Comparison of ENCODE assay signal across 20 cellular contexts in genomic region chr3:49700014-49700413, GRCh38. TPM values are rescaled to one million over a fixed set of nuclear protein-coding genes. Genes with fewer than 3 reads are reported as not detected.
DNase-seq lines count a peak whose midpoint lies in the region; ATAC-seq, FAIRE-seq and TF ChIP-seq lines count a peak whose summit lies in the region.
"Had no signal": no experiment of that assay in that cellular context is flagged by ENCODE, and none has a peak within 500 bp of the region (broad histone marks: within the 10 kb centered on the region; RNA-seq: fewer than 3 reads in every experiment).

No MANE protein-coding gene starts in this region.

- no peaks in the 10 kb centered on the region for H3K4me1 ChIP-seq in HepG2 (ENCODE audit: insufficient read depth, low read length)

- no peaks in the 10 kb centered on the region for H3K4me1 Mint-ChIP-seq in nephron progenitor cell

- CTCF ChIA-PET in HepG2 (lab: Yijun Ruan, JAX; ENCODE audit: low intra/inter-chr PET ratio, low total read pairs) = no interaction called here

- no peak overlapping the region for H3K4me2 ChIP-seq in HepG2 (ENCODE audit: low read depth, low read length)

- BruUV-seq in HepG2 (replicated peaks; lab: Mats Ljungman, UMichigan) = no TSS peak

- ATAC-seq in Right ventricle myocardium inferior (no peak), left ventricle myocardium superior (no peak), HepG2 (no peak)
- ATAC-seq: HCT116 had no signal

- in situ Hi-C loops in HepG2 (cut with HindIII; ENCODE audit: extremely low pct_ligation_motif_present, low pct_unique_long_range_greater_than_20kb) = loop anchor here (5.0 kb wide), 2 partner anchors 137 to 207 kb away; no protein-coding TSS in a partner anchor

- TF ChIP-seq EP300 in HepG2 (IDR thresholded peaks at IDR 0.05; ENCODE audit: low read depth in 2 of 2, low read length in 2 of 2) (no peak), HepG2 (CRISPR knock-in tag; IDR thresholded peaks at IDR 0.05; ENCODE audit: borderline replicate concordance) (no peak)

- no peak overlapping the region for H3K27ac ChIP-seq in HepG2 (ENCODE audit: extremely low read length, insufficient read depth, low read length)
- H3K27ac ChIP-seq: 22Rv1 had no signal

- no peaks in the 10 kb centered on the region for H3K27me3 Mint-ChIP-seq in nephron progenitor cell (ENCODE audit: low read depth, poor library complexity)
- H3K27me3 Mint-ChIP-seq: CD4-positive, alpha-beta T cell had no signal

- no peak overlapping the region for H2AFZ ChIP-seq in HepG2 (ENCODE audit: low read length)

- no peaks in the 10 kb centered on the region for H3K9me3 Mint-ChIP-seq in nephron progenitor cell
- H3K9me3 Mint-ChIP-seq: CD4-positive, alpha-beta T cell had no signal

- no peak for TF ChIP-seq CTCF in nephron progenitor cell (IDR thresholded peaks at IDR 0.05)
- no peak for TF ChIP-seq CTCF in HepG2 (CRISPR knock-in tag; IDR thresholded peaks at IDR 0.05)
- no peak for TF ChIP-seq CTCF in D721Med (IDR thresholded peaks at IDR 0.05; ENCODE audit: insufficient read depth, missing control alignments)

- no peaks in the 10 kb centered on the region for H3K36me3 Mint-ChIP-seq in nephron progenitor cell (ENCODE audit: low read depth)

- WGBS in HepG2 (ENCODE audit: low lambda C conversion rate) = 95% methylated on average over 4 of the region's 8 CpGs

- no peak overlapping the region for H3K4me3 ChIP-seq in HepG2 (replicated peaks in 1 of 3; ENCODE audit: insufficient read depth in 1 of 3, low read depth in 2 of 3, low read length in 3 of 3)

- TF ChIP-seq RAD21 in HepG2 (CRISPR knock-in tag; IDR thresholded peaks at IDR 0.05) = no peak

- no peaks in the 10 kb centered on the region for H4K20me1 ChIP-seq in HepG2 (ENCODE audit: insufficient read depth, low read length)

- H3K36me3 ChIP-seq in HepG2 (replicated peaks in 1 of 2; ENCODE audit: control insufficient read depth in 1 of 2, insufficient read depth in 2 of 2, low read length in 2 of 2) = peaks cover 38 to 73% of the 10 kb centered on the region in 2 experiments

- no peaks in the 10 kb centered on the region for H3K79me2 ChIP-seq in HepG2 (ENCODE audit: insufficient read depth, low read length)

- H3K27me3 ChIP-seq in HepG2 (ENCODE audit: control insufficient read depth in 1 of 2, insufficient read depth in 2 of 2, low read length in 2 of 2) = no peaks in the 10 kb centered on the region

- peak overlapping the region; percentile 43 for H3K27ac Mint-ChIP-seq in nephron progenitor cell
- H3K27ac Mint-ChIP-seq: CD4-positive, alpha-beta T cell had no signal

- DNase-seq in Right ventricle myocardium inferior (ENCODE audit: missing footprints) = peak; percentile 67
- no peak for DNase-seq in left ventricle myocardium superior
- no peak for DNase-seq in nephron progenitor cell
- no peak for DNase-seq in urothelium cell line (ENCODE audit: low spot score)
- DNase-seq in HepG2 (ENCODE audit: low spot score) = no peak
- DNase-seq in D721Med (ENCODE audit: insufficient read length, low spot score) = no peak
- DNase-seq: AML-193; C1 segment of cervical spinal cord; Calu3; CD4-positive, alpha-beta T cell; DMS153; DMS79 treated with DMSO at 0.1 percent for 48 hours; EL had no signal

- POLR2A ChIA-PET in HepG2 (lab: Yijun Ruan, JAX) = no interaction called here

- peak in 1 of 2 experiments; percentile 33; a peak in 1 of 4 replicates for TF ChIP-seq POLR2A in HepG2 (IDR thresholded peaks at IDR 0.05; ENCODE audit: insufficient read depth in 1 of 2, low read depth in 2 of 2, low read length in 2 of 2)

- no peak overlapping the region for H3K9ac ChIP-seq in HepG2 (ENCODE audit: insufficient read depth, low read depth, low read length)

- no peak overlapping the region for H3K4me3 Mint-ChIP-seq in nephron progenitor cell
- H3K4me3 Mint-ChIP-seq: CD4-positive, alpha-beta T cell had no signal

- intact Hi-C loops in Right ventricle myocardium inferior (cut with DNase I) (no loop called here), left ventricle myocardium superior (cut with micrococcal nuclease) (no loop called here), HepG2 (cut with micrococcal nuclease; ENCODE audit: unreplicated experiment) (no loop called here)

- no peaks in the 10 kb centered on the region for H3K9me3 ChIP-seq in HepG2 (ENCODE audit: low read length)

- FAIRE-seq in urothelium cell line (lab: Jason Lieb, UNC) = peak; percentile 9
- no peak for FAIRE-seq in HepG2 (lab: Jason Lieb, UNC)
- no peak for FAIRE-seq in D721Med (lab: Jason Lieb, UNC)
- FAIRE-seq: G401.6, GM12892, GM19239, H54, HTR-8/SVneo had no signal

RNA-seq across cellular contexts. Expression of gene RNF123, which starts 10.7 kb away (rescaled TPM):
- total RNA-seq in Right ventricle myocardium inferior (46.1 TPM), left ventricle myocardium superior (45.3 TPM), HepG2 (2016; rRNA removed; fragmentation: Illumina TruSeq; extraction: Trizol) (16.1 and 29.9 TPM in 2 replicates)
- 7.6 and 8.9 TPM in 2 replicates for total RNA-seq in HepG2 (2016; cell fraction: cytosol; rRNA removed; fragmentation: Illumina TruSeq; extraction: Trizol; ENCODE audit: low read depth)
- 12.8 and 27.1 TPM in 2 replicates for total RNA-seq in HepG2 (2016; cell fraction: insoluble cytoplasmic fraction; rRNA removed; fragmentation: Illumina TruSeq; extraction: Trizol)
- 10.8 and 12.7 TPM in 2 replicates for total RNA-seq in HepG2 (2016; cell fraction: membrane; rRNA removed; fragmentation: Illumina TruSeq; extraction: Trizol)
- total RNA-seq in HepG2 (2016; cell fraction: nucleus; rRNA removed; fragmentation: Illumina TruSeq; extraction: Trizol) = 28.7 and 34.7 TPM in 2 replicates
- polyA plus RNA-seq in HepG2 (2011; rRNA removed) = 82.2 and 91.9 TPM in 2 replicates
- polyA plus RNA-seq in HepG2 (2011; cell fraction: cytosol; rRNA removed) = 37.9 and 55.2 TPM in 2 replicates
- polyA plus RNA-seq in HepG2 (2011; cell fraction: nucleus; rRNA removed) = 455 and 594 TPM in 2 replicates
- polyA plus RNA-seq in HepG2 (2012) = 27.9 and 34.2 TPM in 2 replicates
- 8.1 and 10.5 TPM in 2 replicates for polyA plus RNA-seq in HepG2 (2016; cell fraction: cytosol; fragmentation: Illumina TruSeq; extraction: Trizol; ENCODE audit: low read depth)
- polyA plus RNA-seq in HepG2 (2016; cell fraction: insoluble cytoplasmic fraction; fragmentation: Illumina TruSeq; extraction: Trizol; ENCODE audit: low read depth) = 17.1 and 25.1 TPM in 2 replicates
- 14.9 and 15.8 TPM in 2 replicates for polyA plus RNA-seq in HepG2 (2016; cell fraction: membrane; fragmentation: Illumina TruSeq; extraction: Trizol; ENCODE audit: low read depth)
- polyA plus RNA-seq in HepG2 (2016; cell fraction: nucleus; fragmentation: Illumina TruSeq; extraction: Trizol; ENCODE audit: insufficient read depth, low read depth) = 108 and 116 TPM in 2 replicates
- 88.9 and 105 TPM in 2 replicates for polyA minus RNA-seq in HepG2 (2011; rRNA and poly(A)+ RNA removed; ENCODE audit: low replicate concordance)
- 26.2 and 30.5 TPM in 2 replicates for polyA minus RNA-seq in HepG2 (2011; cell fraction: cytosol; rRNA and poly(A)+ RNA removed)
- polyA minus RNA-seq in HepG2 (2011; cell fraction: nucleus; rRNA and poly(A)+ RNA removed) = 55.9 and 56.4 TPM in 2 replicates

RNA-seq across cellular contexts. Expression of gene MST1, which starts 10.7 kb away (rescaled TPM):
- 4.6 TPM for total RNA-seq in Right ventricle myocardium inferior
- total RNA-seq in left ventricle myocardium superior = 6.6 TPM
- total RNA-seq in HepG2 (2016; rRNA removed; fragmentation: Illumina TruSeq; extraction: Trizol) = 26.7 and 189 TPM in 2 replicates
- 15.3 and 18.3 TPM in 2 replicates for total RNA-seq in HepG2 (2016; cell fraction: cytosol; rRNA removed; fragmentation: Illumina TruSeq; extraction: Trizol; ENCODE audit: low read depth)
- total RNA-seq in HepG2 (2016; cell fraction: insoluble cytoplasmic fraction; rRNA removed; fragmentation: Illumina TruSeq; extraction: Trizol) = 25.3 and 197 TPM in 2 replicates
- total RNA-seq in HepG2 (2016; cell fraction: membrane; rRNA removed; fragmentation: Illumina TruSeq; extraction: Trizol) = 14.6 and 16.5 TPM in 2 replicates
- 267 and 300 TPM in 2 replicates for total RNA-seq in HepG2 (2016; cell fraction: nucleus; rRNA removed; fragmentation: Illumina TruSeq; extraction: Trizol)
- polyA plus RNA-seq in HepG2 (2011; rRNA removed) = 452 and 686 TPM in 2 replicates
- 174 and 178 TPM in 2 replicates for polyA plus RNA-seq in HepG2 (2011; cell fraction: cytosol; rRNA removed)
- polyA plus RNA-seq in HepG2 (2011; cell fraction: nucleus; rRNA removed) = 7,383 and 7,818 TPM in 2 replicates
- polyA plus RNA-seq in HepG2 (2012) = 313 and 330 TPM in 2 replicates
- 6.2 and 6.6 TPM in 2 replicates for polyA plus RNA-seq in HepG2 (2016; cell fraction: cytosol; fragmentation: Illumina TruSeq; extraction: Trizol; ENCODE audit: low read depth)
- polyA plus RNA-seq in HepG2 (2016; cell fraction: insoluble cytoplasmic fraction; fragmentation: Illumina TruSeq; extraction: Trizol; ENCODE audit: low read depth) = 20.9 and 21.3 TPM in 2 replicates
- polyA plus RNA-seq in HepG2 (2016; cell fraction: membrane; fragmentation: Illumina TruSeq; extraction: Trizol; ENCODE audit: low read depth) = 9.6 and 10.0 TPM in 2 replicates
- polyA plus RNA-seq in HepG2 (2016; cell fraction: nucleus; fragmentation: Illumina TruSeq; extraction: Trizol; ENCODE audit: insufficient read depth, low read depth) = 695 and 762 TPM in 2 replicates
- polyA minus RNA-seq in HepG2 (2011; rRNA and poly(A)+ RNA removed; ENCODE audit: low replicate concordance) = 3.2 and 148 TPM in 2 replicates
- polyA minus RNA-seq in HepG2 (2011; cell fraction: cytosol; rRNA and poly(A)+ RNA removed) = 42.2 and 50.5 TPM in 2 replicates
- polyA minus RNA-seq in HepG2 (2011; cell fraction: nucleus; rRNA and poly(A)+ RNA removed) = 323 and 384 TPM in 2 replicates

RNA-seq across cellular contexts. Expression of gene AMIGO3, which starts 19.5 kb away (rescaled TPM):
- total RNA-seq in Right ventricle myocardium inferior = not detected
- not detected for total RNA-seq in left ventricle myocardium superior
- total RNA-seq in HepG2 (2016; rRNA removed; fragmentation: Illumina TruSeq; extraction: Trizol) = 0.35 TPM in 1 of 2 replicates, not detected in the other
- 0.18 and 0.51 TPM in 2 replicates for total RNA-seq in HepG2 (2016; cell fraction: cytosol; rRNA removed; fragmentation: Illumina TruSeq; extraction: Trizol; ENCODE audit: low read depth)
- total RNA-seq in HepG2 (2016; cell fraction: insoluble cytoplasmic fraction; rRNA removed; fragmentation: Illumina TruSeq; extraction: Trizol) = 0.13 and 0.45 TPM in 2 replicates
- total RNA-seq in HepG2 (2016; cell fraction: membrane; rRNA removed; fragmentation: Illumina TruSeq; extraction: Trizol) = 0.19 TPM in 1 of 2 replicates, not detected in the other
- not detected in 2 replicates for total RNA-seq in HepG2 (2016; cell fraction: nucleus; rRNA removed; fragmentation: Illumina TruSeq; extraction: Trizol)
- 0.21 TPM in 1 of 2 replicates, not detected in the other for polyA plus RNA-seq in HepG2 (2011; rRNA removed)
- 0.03 and 0.07 TPM in 2 replicates for polyA plus RNA-seq in HepG2 (2011; cell fraction: cytosol; rRNA removed)
- polyA plus RNA-seq in HepG2 (2011; cell fraction: nucleus; rRNA removed) = 3.1 and 7.8 TPM in 2 replicates
- 0.36 TPM in 1 of 2 replicates, not detected in the other for polyA plus RNA-seq in HepG2 (2012)
- polyA plus RNA-seq in HepG2 (2016; cell fraction: cytosol; fragmentation: Illumina TruSeq; extraction: Trizol; ENCODE audit: low read depth) = 0.40 and 0.44 TPM in 2 replicates
- 0.73 and 0.79 TPM in 2 replicates for polyA plus RNA-seq in HepG2 (2016; cell fraction: insoluble cytoplasmic fraction; fragmentation: Illumina TruSeq; extraction: Trizol; ENCODE audit: low read depth)
- polyA plus RNA-seq in HepG2 (2016; cell fraction: membrane; fragmentation: Illumina TruSeq; extraction: Trizol; ENCODE audit: low read depth) = 0.40 and 0.43 TPM in 2 replicates
- 0.53 and 1.7 TPM in 2 replicates for polyA plus RNA-seq in HepG2 (2016; cell fraction: nucleus; fragmentation: Illumina TruSeq; extraction: Trizol; ENCODE audit: insufficient read depth, low read depth)
- 1.8 and 3.5 TPM in 2 replicates for polyA minus RNA-seq in HepG2 (2011; rRNA and poly(A)+ RNA removed; ENCODE audit: low replicate concordance)
- 0.26 and 0.30 TPM in 2 replicates for polyA minus RNA-seq in HepG2 (2011; cell fraction: cytosol; rRNA and poly(A)+ RNA removed)
- 0.75 and 2.1 TPM in 2 replicates for polyA minus RNA-seq in HepG2 (2011; cell fraction: nucleus; rRNA and poly(A)+ RNA removed)

RNA-seq across cellular contexts. Expression of gene GMPPB, which starts 23.7 kb away (rescaled TPM):
- total RNA-seq in Right ventricle myocardium inferior = 18.1 TPM
- total RNA-seq in left ventricle myocardium superior = 16.4 TPM
- total RNA-seq in HepG2 (2016; rRNA removed; fragmentation: Illumina TruSeq; extraction: Trizol) = 21.7 and 23.1 TPM in 2 replicates
- 3.9 and 5.4 TPM in 2 replicates for total RNA-seq in HepG2 (2016; cell fraction: cytosol; rRNA removed; fragmentation: Illumina TruSeq; extraction: Trizol; ENCODE audit: low read depth)
- total RNA-seq in HepG2 (2016; cell fraction: insoluble cytoplasmic fraction; rRNA removed; fragmentation: Illumina TruSeq; extraction: Trizol) = 21.2 and 23.8 TPM in 2 replicates
- total RNA-seq in HepG2 (2016; cell fraction: membrane; rRNA removed; fragmentation: Illumina TruSeq; extraction: Trizol) = 7.3 and 8.9 TPM in 2 replicates
- 14.9 and 16.7 TPM in 2 replicates for total RNA-seq in HepG2 (2016; cell fraction: nucleus; rRNA removed; fragmentation: Illumina TruSeq; extraction: Trizol)
- polyA plus RNA-seq in HepG2 (2011; rRNA removed) = 6.5 and 9.1 TPM in 2 replicates
- 6.3 and 8.4 TPM in 2 replicates for polyA plus RNA-seq in HepG2 (2011; cell fraction: cytosol; rRNA removed)
- polyA plus RNA-seq in HepG2 (2011; cell fraction: nucleus; rRNA removed) = 15.5 and 21.5 TPM in 2 replicates
- 4.8 and 5.8 TPM in 2 replicates for polyA plus RNA-seq in HepG2 (2012)
- 3.3 and 3.7 TPM in 2 replicates for polyA plus RNA-seq in HepG2 (2016; cell fraction: cytosol; fragmentation: Illumina TruSeq; extraction: Trizol; ENCODE audit: low read depth)
- 17.8 and 18.8 TPM in 2 replicates for polyA plus RNA-seq in HepG2 (2016; cell fraction: insoluble cytoplasmic fraction; fragmentation: Illumina TruSeq; extraction: Trizol; ENCODE audit: low read depth)
- polyA plus RNA-seq in HepG2 (2016; cell fraction: membrane; fragmentation: Illumina TruSeq; extraction: Trizol; ENCODE audit: low read depth) = 4.7 and 5.8 TPM in 2 replicates
- 23.9 and 25.9 TPM in 2 replicates for polyA plus RNA-seq in HepG2 (2016; cell fraction: nucleus; fragmentation: Illumina TruSeq; extraction: Trizol; ENCODE audit: insufficient read depth, low read depth)
- polyA minus RNA-seq in HepG2 (2011; rRNA and poly(A)+ RNA removed; ENCODE audit: low replicate concordance) = 21.4 and 30.7 TPM in 2 replicates
- 4.2 and 5.6 TPM in 2 replicates for polyA minus RNA-seq in HepG2 (2011; cell fraction: cytosol; rRNA and poly(A)+ RNA removed)
- 12.6 and 20.3 TPM in 2 replicates for polyA minus RNA-seq in HepG2 (2011; cell fraction: nucleus; rRNA and poly(A)+ RNA removed)

RNA-seq across cellular contexts. Expression of gene APEH, which starts 25.9 kb away (rescaled TPM):
- 99.5 TPM for total RNA-seq in Right ventricle myocardium inferior
- total RNA-seq in left ventricle myocardium superior = 113 TPM
- total RNA-seq in HepG2 (2016; rRNA removed; fragmentation: Illumina TruSeq; extraction: Trizol) = 116 and 130 TPM in 2 replicates
- 32.8 and 39.1 TPM in 2 replicates for total RNA-seq in HepG2 (2016; cell fraction: cytosol; rRNA removed; fragmentation: Illumina TruSeq; extraction: Trizol; ENCODE audit: low read depth)
- 118 and 134 TPM in 2 replicates for total RNA-seq in HepG2 (2016; cell fraction: insoluble cytoplasmic fraction; rRNA removed; fragmentation: Illumina TruSeq; extraction: Trizol)
- 57.5 and 60.4 TPM in 2 replicates for total RNA-seq in HepG2 (2016; cell fraction: membrane; rRNA removed; fragmentation: Illumina TruSeq; extraction: Trizol)
- 99.4 and 109 TPM in 2 replicates for total RNA-seq in HepG2 (2016; cell fraction: nucleus; rRNA removed; fragmentation: Illumina TruSeq; extraction: Trizol)
- 116 and 123 TPM in 2 replicates for polyA plus RNA-seq in HepG2 (2011; rRNA removed)
- 95.0 and 116 TPM in 2 replicates for polyA plus RNA-seq in HepG2 (2011; cell fraction: cytosol; rRNA removed)
- 227 and 231 TPM in 2 replicates for polyA plus RNA-seq in HepG2 (2011; cell fraction: nucleus; rRNA removed)
- polyA plus RNA-seq in HepG2 (2012) = 110 and 113 TPM in 2 replicates
- polyA plus RNA-seq in HepG2 (2016; cell fraction: cytosol; fragmentation: Illumina TruSeq; extraction: Trizol; ENCODE audit: low read depth) = 22.6 and 23.9 TPM in 2 replicates
- polyA plus RNA-seq in HepG2 (2016; cell fraction: insoluble cytoplasmic fraction; fragmentation: Illumina TruSeq; extraction: Trizol; ENCODE audit: low read depth) = 87.5 and 96.0 TPM in 2 replicates
- polyA plus RNA-seq in HepG2 (2016; cell fraction: membrane; fragmentation: Illumina TruSeq; extraction: Trizol; ENCODE audit: low read depth) = 27.9 and 31.1 TPM in 2 replicates
- polyA plus RNA-seq in HepG2 (2016; cell fraction: nucleus; fragmentation: Illumina TruSeq; extraction: Trizol; ENCODE audit: insufficient read depth, low read depth) = 137 and 152 TPM in 2 replicates
- 481 and 533 TPM in 2 replicates for polyA minus RNA-seq in HepG2 (2011; rRNA and poly(A)+ RNA removed; ENCODE audit: low replicate concordance)
- 94.8 and 99.0 TPM in 2 replicates for polyA minus RNA-seq in HepG2 (2011; cell fraction: cytosol; rRNA and poly(A)+ RNA removed)
- 120 and 143 TPM in 2 replicates for polyA minus RNA-seq in HepG2 (2011; cell fraction: nucleus; rRNA and poly(A)+ RNA removed)
